ENCODE assay signal across 9 cellular contexts in genomic region chr2:53202063-53202462, GRCh38.
DNase-seq lines count a peak whose midpoint lies in the region; ATAC-seq and TF ChIP-seq lines count a peak whose summit lies in the region.
"Had no signal": no experiment of that assay in that cellular context is flagged by ENCODE, and none has a peak within 500 bp of the region (broad histone marks: within the 10 kb centered on the region; RNA-seq: fewer than 3 reads in every experiment).

No MANE protein-coding gene starts in this region.

- H3K36me3 ChIP-seq in left ventricle myocardium inferior = no peaks in the 10 kb centered on the region

- peaks cover 0 to 3% (median 0%) of the 10 kb centered on the region in 7 donors for H3K9me3 Mint-ChIP-seq in CD14-positive monocyte

- intact Hi-C loops in left ventricle myocardium inferior (cut with micrococcal nuclease) = no loop called here
- intact Hi-C loops in CD14-positive monocyte (cut with micrococcal nuclease) = no loop called here

- no peaks in the 10 kb centered on the region for H3K4me1 ChIP-seq in left ventricle myocardium inferior

- H3K27ac Mint-ChIP-seq in CD14-positive monocyte = no peak overlapping the region

- peaks cover 0 to 3% (median 0%) of the 10 kb centered on the region in 3 donors for H3K27me3 Mint-ChIP-seq in CD14-positive monocyte (ENCODE audit: low read depth in 3 of 3)

- H3K4me3 Mint-ChIP-seq in CD14-positive monocyte = no peak overlapping the region

- ATAC-seq in GM21529 (IDR thresholded peaks at IDR 0.05; ENCODE audit: unreplicated experiment) = no peak

- no peaks in the 10 kb centered on the region for H3K36me3 Mint-ChIP-seq in CD14-positive monocyte

- H3K4me3 ChIP-seq in left ventricle myocardium inferior = no peak overlapping the region

- H3K27ac ChIP-seq in left ventricle myocardium inferior (replicated peaks) = no peak overlapping the region

- no peaks in the 10 kb centered on the region for H3K27me3 ChIP-seq in left ventricle myocardium inferior (ENCODE audit: low read depth)

- DNase-seq in A172 (ENCODE audit: low spot score) (peak; percentile 90), HS-5 (ENCODE audit: low read depth) (peak; percentile 75), SHP77 (lab: John Stamatoyannopoulos, UW) (peak; percentile 35 to 41), left ventricle myocardium inferior (no peak), activated T-cell treated with anti-CD3 and anti-CD28 coated beads for 4 hours (no peak), CD14-positive monocyte (ENCODE audit: low spot score) (no peak)
- DNase-seq in stimulated activated CD4-positive, alpha-beta T cell treated with anti-CD3 and anti-CD28 coated beads, Interleukin-2, amount 100 ng/mL, for 24 hours = no peak
- DNase-seq: occipital lobe had no signal

- TF ChIP-seq CTCF in left ventricle myocardium inferior (IDR thresholded peaks at IDR 0.05; ENCODE audit: borderline replicate concordance) (peak; percentile 37), CD14-positive monocyte (IDR thresholded peaks at IDR 0.05) (no peak)

- no peaks in the 10 kb centered on the region for H3K4me1 Mint-ChIP-seq in CD14-positive monocyte

- no peaks in the 10 kb centered on the region for H3K9me3 ChIP-seq in left ventricle myocardium inferior (replicated peaks)

Comparison
In these comparisons a context has a peak if more than half of its experiments do, and no peak if none do; other contexts are left out.
1. DNase-seq: peak in A172 (single experiment), HS-5 (single experiment) and SHP77 (2 of 2); none in left ventricle myocardium inferior (single experiment), activated T-cell treated with anti-CD3 and anti-CD28 coated beads for 4 hours (single experiment), CD14-positive monocyte (single experiment) and stimulated activated CD4-positive, alpha-beta T cell treated with anti-CD3 and anti-CD28 coated beads, Interleukin-2, amount 100 ng/mL, for 24 hours (0 of 2).